In genomic region chr3:11643212-11644087, GRCh38 we compare ENCODE assay signal across 8 cellular contexts. TPM values are rescaled to one million over a fixed set of nuclear protein-coding genes. Genes with fewer than 3 reads are reported as not detected.
DNase-seq lines count a peak whose midpoint lies in the region; ATAC-seq, FAIRE-seq and TF ChIP-seq lines count a peak whose summit lies in the region.

VGLL4 (minus strand) TSS chr3:11643915; CDS start chr3:11643518, 397 bp downstream.

- H3K4me3 ChIP-seq in brain microvascular endothelial cell (ENCODE audit: low read depth, low read length) (peak within 1 kb of the TSS; percentile 96), iPS-11a (ENCODE audit: low read depth, low read length) (peak within 1 kb of the TSS; percentile 86), gastrocnemius medialis (peak within 1 kb of the TSS; percentile 54 to 74 (median 70))

- intact Hi-C loops in gastrocnemius medialis (cut with DNase I; ENCODE audit: low total_unique reads): loop anchor here (1.0 to 2.0 kb wide), 3 partner anchors 135 to 263 kb away; no protein-coding TSS in a partner anchor

- H3K4me1 ChIP-seq in gastrocnemius medialis: peaks cover 30 to 34% of the 10 kb centered on the region in 2 donors

- H3K36me3 ChIP-seq in brain microvascular endothelial cell (replicated peaks) (no peaks in the 10 kb centered on the region), gastrocnemius medialis (no peaks in the 10 kb centered on the region)

- no peaks in the 10 kb centered on the region for H3K27me3 ChIP-seq in brain microvascular endothelial cell (replicated peaks)
- H3K27me3 ChIP-seq in gastrocnemius medialis: no peaks in the 10 kb centered on the region

- TF ChIP-seq POLR2A in GM15510 (IDR thresholded peaks at IDR 0.05; ENCODE audit: borderline replicate concordance, extremely low read depth, insufficient read length): peak; percentile 71
- peak; percentile 77 to 88 for TF ChIP-seq POLR2A in gastrocnemius medialis (IDR thresholded peaks at IDR 0.05)

- no peaks in the 10 kb centered on the region for H3K9me3 ChIP-seq in gastrocnemius medialis

- TF ChIP-seq CTCF in brain microvascular endothelial cell (IDR thresholded peaks at IDR 0.05; ENCODE audit: low read depth, low read length, missing control alignments): peak; percentile 38
- peak in 3 of 5 experiments; percentile 10 to 33 (median 16) for TF ChIP-seq CTCF in gastrocnemius medialis (IDR thresholded peaks at IDR 0.05 in 4 of 5, conservative IDR thresholded peaks at IDR 0.05 in 1 of 5)

- H3K27ac ChIP-seq in brain microvascular endothelial cell (peak within 1 kb of the TSS; percentile 92), gastrocnemius medialis (peak within 1 kb of the TSS; percentile 90 to 95 (median 92))

- DNase-seq in NCI-H2029 (lab: John Stamatoyannopoulos, UW): peak; percentile 88
- DNase-seq in brain microvascular endothelial cell: peak; percentile 85
- DNase-seq in gastrocnemius medialis: peak; percentile 83 to 86

- ATAC-seq in HG02884 (IDR thresholded peaks at IDR 0.05; ENCODE audit: unreplicated experiment): peak; percentile 70
- ATAC-seq in gastrocnemius medialis: peak; percentile 68 to 70
- ATAC-seq in GM18517 (IDR thresholded peaks at IDR 0.05; ENCODE audit: unreplicated experiment): no peak

- in situ Hi-C loops in brain microvascular endothelial cell (cut with HindIII; ENCODE audit: low pct_ligation_motif_present, low sequenced_read_pairs) (loop anchor here (25.0 kb wide), 1 partner anchor 256 kb away; no protein-coding TSS in a partner anchor), gastrocnemius medialis (cut with MboI; ENCODE audit: low sequenced_read_pairs in 4 of 4) (no loop called here)

- peak; percentile 29 for FAIRE-seq in TTC549 (lab: Jason Lieb, UNC)

RNA-seq across cellular contexts. Expression of gene VGLL4, which starts in this region (rescaled TPM):
- 10 to 100 TPM in 3 of 4 donors, 1 to 10 TPM in 1; 8.9 to 20.9 (median 12.8) TPM for total RNA-seq in gastrocnemius medialis
